Comparison of ENCODE assay signal across 10 cellular contexts in genomic region chr14:63857467-63858030, GRCh38. TPM values are rescaled to one million over a fixed set of nuclear protein-coding genes. Genes with fewer than 3 reads are reported as not detected.
DNase-seq lines count a peak whose midpoint lies in the region; ATAC-seq and TF ChIP-seq lines count a peak whose summit lies in the region.
"Had no signal": no experiment of that assay in that cellular context is flagged by ENCODE, and none has a peak within 500 bp of the region (broad histone marks: within the 10 kb centered on the region; RNA-seq: fewer than 3 reads in every experiment).

No MANE protein-coding gene starts in this region.

- no peak overlapping the region for H3K4me3 Mint-ChIP-seq in activated T-cell treated with anti-CD3 and anti-CD28 coated beads, Interleukin-2, amount 50 U/mL, for 24 hours
- peak overlapping the region; percentile 37 for H3K4me3 Mint-ChIP-seq in activated T-helper 1 cell treated with anti-CD3 and anti-CD28 coated beads, Interleukin-12 subunit alpha, Interleukin-12 subunit beta, Interleukin-2, Interleukin-4 antibody, amounts not matched to agents 30 ng/mL and 10 ng/mL and 1 ng/mL, durations not matched to agents 14 hours and 24 hours and 36 hours
- peak overlapping the region in 6 of 10 donors; percentile 2 to 72 (median 28) for H3K4me3 Mint-ChIP-seq in naive thymus-derived CD8-positive, alpha-beta T cell

- H3K36me3 ChIP-seq in colonic mucosa: no peaks in the 10 kb centered on the region
- H3K36me3 ChIP-seq: BLaER1 treated with 17β-estradiol and CSF1 and Interleukin-3, amounts not matched to agents 10 nM and 100 nM had no signal

- no peaks in the 10 kb centered on the region for H3K9me3 ChIP-seq in colonic mucosa
- H3K9me3 ChIP-seq: BLaER1 treated with 17β-estradiol and CSF1 and Interleukin-3, amounts not matched to agents 10 nM and 100 nM had no signal

- H3K4me1 ChIP-seq in colonic mucosa: no peaks in the 10 kb centered on the region

- no peak for DNase-seq in activated T-cell treated with anti-CD3 and anti-CD28 coated beads, Interleukin-2, amount 50 U/mL, for 24 hours
- DNase-seq in activated T-cell treated with anti-CD3 and anti-CD28 coated beads, Interleukin-2, amount 50 U/mL, for 1 hour: no peak
- DNase-seq in LHCN-M2 (ENCODE audit: low read depth): peak; percentile 71
- peak; percentile 17 for DNase-seq in activated T-helper 1 cell treated with anti-CD3 and anti-CD28 coated beads, Interleukin-12 subunit alpha, Interleukin-12 subunit beta, Interleukin-2, Interleukin-4 antibody, amounts not matched to agents 30 ng/mL and 10 ng/mL and 1 ng/mL, durations not matched to agents 14 hours and 24 hours and 36 hours (ENCODE audit: low spot score)
- DNase-seq in naive thymus-derived CD8-positive, alpha-beta T cell: peak in 1 of 10 donors; percentile 45
- DNase-seq in colonic mucosa: no peak
- no peak for DNase-seq in KG1 (lab: John Stamatoyannopoulos, UW)
- DNase-seq in NOMO-1 (lab: John Stamatoyannopoulos, UW; ENCODE audit: unreplicated experiment in 2 of 2): no peak

- H3K4me3 ChIP-seq in colonic mucosa: no peak overlapping the region
- H3K4me3 ChIP-seq: BLaER1 treated with 17β-estradiol and CSF1 and Interleukin-3, amounts not matched to agents 10 nM and 100 nM; lung had no signal

- peak overlapping the region; percentile 76 for H3K27ac Mint-ChIP-seq in activated T-cell treated with anti-CD3 and anti-CD28 coated beads, Interleukin-2, amount 50 U/mL, for 24 hours
- H3K27ac Mint-ChIP-seq in activated T-helper 1 cell treated with anti-CD3 and anti-CD28 coated beads, Interleukin-12 subunit alpha, Interleukin-12 subunit beta, Interleukin-2, Interleukin-4 antibody, amounts not matched to agents 30 ng/mL and 10 ng/mL and 1 ng/mL, durations not matched to agents 14 hours and 24 hours and 36 hours: peak overlapping the region; percentile 32
- peak overlapping the region in 6 of 10 donors; percentile 5 to 88 (median 52) for H3K27ac Mint-ChIP-seq in naive thymus-derived CD8-positive, alpha-beta T cell

- H3K36me3 Mint-ChIP-seq in activated T-cell treated with anti-CD3 and anti-CD28 coated beads, Interleukin-2, amount 50 U/mL, for 24 hours (ENCODE audit: low read depth): peaks cover 4% of the 10 kb centered on the region
- H3K36me3 Mint-ChIP-seq in activated T-helper 1 cell treated with anti-CD3 and anti-CD28 coated beads, Interleukin-12 subunit alpha, Interleukin-12 subunit beta, Interleukin-2, Interleukin-4 antibody, amounts not matched to agents 30 ng/mL and 10 ng/mL and 1 ng/mL, durations not matched to agents 14 hours and 24 hours and 36 hours (ENCODE audit: low read depth): peaks cover 17% of the 10 kb centered on the region
- H3K36me3 Mint-ChIP-seq in naive thymus-derived CD8-positive, alpha-beta T cell: no peaks in the 10 kb centered on the region

- POLR2A ChIA-PET in naive thymus-derived CD8-positive, alpha-beta T cell (lab: Charles Lee): no interaction called here

- H3K27me3 Mint-ChIP-seq in activated T-cell treated with anti-CD3 and anti-CD28 coated beads, Interleukin-2, amount 50 U/mL, for 24 hours: no peaks in the 10 kb centered on the region
- peaks cover 2% of the 10 kb centered on the region for H3K27me3 Mint-ChIP-seq in activated T-helper 1 cell treated with anti-CD3 and anti-CD28 coated beads, Interleukin-12 subunit alpha, Interleukin-12 subunit beta, Interleukin-2, Interleukin-4 antibody, amounts not matched to agents 30 ng/mL and 10 ng/mL and 1 ng/mL, durations not matched to agents 14 hours and 24 hours and 36 hours (ENCODE audit: insufficient read depth)
- H3K27me3 Mint-ChIP-seq in naive thymus-derived CD8-positive, alpha-beta T cell: no peaks in the 10 kb centered on the region

- no peaks in the 10 kb centered on the region for H3K27me3 ChIP-seq in colonic mucosa

- intact Hi-C loops in activated T-helper 1 cell treated with anti-CD3 and anti-CD28 coated beads, Interleukin-12 subunit alpha, Interleukin-12 subunit beta, Interleukin-2, Interleukin-4 antibody, amounts not matched to agents 30 ng/mL and 10 ng/mL and 1 ng/mL, durations not matched to agents 14 hours and 24 hours and 36 hours (cut with micrococcal nuclease): loop anchor here (1.0 kb wide), 1 partner anchor 12 kb away; no protein-coding TSS in a partner anchor
- intact Hi-C loops in colonic mucosa (cut with DNase I): no loop called here

- no peak for TF ChIP-seq CTCF in colonic mucosa (IDR thresholded peaks at IDR 0.05)

- no peak for ATAC-seq in naive thymus-derived CD8-positive, alpha-beta T cell

- peaks cover 64% of the 10 kb centered on the region for H3K4me1 Mint-ChIP-seq in activated T-cell treated with anti-CD3 and anti-CD28 coated beads, Interleukin-2, amount 50 U/mL, for 24 hours (ENCODE audit: low read depth)
- H3K4me1 Mint-ChIP-seq in activated T-helper 1 cell treated with anti-CD3 and anti-CD28 coated beads, Interleukin-12 subunit alpha, Interleukin-12 subunit beta, Interleukin-2, Interleukin-4 antibody, amounts not matched to agents 30 ng/mL and 10 ng/mL and 1 ng/mL, durations not matched to agents 14 hours and 24 hours and 36 hours (ENCODE audit: low read depth): peaks cover 76% of the 10 kb centered on the region
- peaks cover 25 to 69% (median 49%) of the 10 kb centered on the region in 4 donors for H3K4me1 Mint-ChIP-seq in naive thymus-derived CD8-positive, alpha-beta T cell

- H3K9ac ChIP-seq in colonic mucosa (ENCODE audit: low read depth in 2 of 2, low read length in 2 of 2): no peak overlapping the region
- H3K9ac ChIP-seq: BLaER1 treated with 17β-estradiol and CSF1 and Interleukin-3, amounts not matched to agents 10 nM and 100 nM had no signal

- H3K27ac ChIP-seq in colonic mucosa: no peak overlapping the region
- H3K27ac ChIP-seq: BLaER1 treated with 17β-estradiol and CSF1 and Interleukin-3, amounts not matched to agents 10 nM and 100 nM had no signal

- H3K9me3 Mint-ChIP-seq in activated T-cell treated with anti-CD3 and anti-CD28 coated beads, Interleukin-2, amount 50 U/mL, for 24 hours: no peaks in the 10 kb centered on the region
- H3K9me3 Mint-ChIP-seq in activated T-helper 1 cell treated with anti-CD3 and anti-CD28 coated beads, Interleukin-12 subunit alpha, Interleukin-12 subunit beta, Interleukin-2, Interleukin-4 antibody, amounts not matched to agents 30 ng/mL and 10 ng/mL and 1 ng/mL, durations not matched to agents 14 hours and 24 hours and 36 hours: no peaks in the 10 kb centered on the region
- H3K9me3 Mint-ChIP-seq in naive thymus-derived CD8-positive, alpha-beta T cell: peaks cover 0 to 3% (median 0%) of the 10 kb centered on the region in 9 donors

RNA-seq across cellular contexts. Expression of gene SYNE2, which starts 4.7 kb away (rescaled TPM):
- 11.8 and 14.8 TPM in 2 replicates for total RNA-seq in LHCN-M2 (2014; rRNA removed)
- polyA plus RNA-seq in LHCN-M2 (2012): 2.1 TPM
- 25.1 and 26.9 TPM in 2 replicates for total RNA-seq in activated T-helper 1 cell treated with anti-CD3 and anti-CD28 coated beads, Interleukin-12 subunit alpha, Interleukin-12 subunit beta, Interleukin-2, Interleukin-4 antibody, amounts not matched to agents 30 ng/mL and 10 ng/mL and 1 ng/mL, durations not matched to agents 14 hours and 24 hours and 36 hours
- 100 to 1,000 TPM; 113 to 116 TPM for total RNA-seq in naive thymus-derived CD8-positive, alpha-beta T cell
- 10 to 100 TPM; 15.7 to 25.9 (median 16.1) TPM for polyA plus RNA-seq in naive thymus-derived CD8-positive, alpha-beta T cell
- 100 to 1,000 TPM; 147 to 153 TPM for total RNA-seq in colonic mucosa

Comparison
In these comparisons a context has a peak if more than half of its experiments do, and no peak if none do; other contexts are left out.
1. DNase-seq: peak in LHCN-M2 (single experiment) and activated T-helper 1 cell treated with anti-CD3 and anti-CD28 coated beads, Interleukin-12 subunit alpha, Interleukin-12 subunit beta, Interleukin-2, Interleukin-4 antibody, amounts not matched to agents 30 ng/mL and 10 ng/mL and 1 ng/mL, durations not matched to agents 14 hours and 24 hours and 36 hours (single experiment); none in activated T-cell treated with anti-CD3 and anti-CD28 coated beads, Interleukin-2, amount 50 U/mL, for 24 hours (single experiment), activated T-cell treated with anti-CD3 and anti-CD28 coated beads, Interleukin-2, amount 50 U/mL, for 1 hour (single experiment), colonic mucosa (single experiment), KG1 (single experiment) and NOMO-1 (0 of 2).
2. Peak in every context shown above with its lines, with median percentiles within 50 percentile points of each other: H3K27ac Mint-ChIP-seq.